In genomic region chr18:2970762-2971659, GRCh38 we compare ENCODE assay signal across 8 cellular contexts. TPM values are rescaled to one million over a fixed set of nuclear protein-coding genes. Genes with fewer than 3 reads are reported as not detected.
DNase-seq lines count a peak whose midpoint lies in the region; ATAC-seq and TF ChIP-seq lines count a peak whose summit lies in the region.

No MANE protein-coding gene starts in this region.

- intact Hi-C loops in CD4-positive, alpha-beta T cell (cut with DNase I, micrococcal nuclease), result loop anchor here in 1 of 2 experiments (2.0 kb wide), 1 partner anchor 14 kb away; no protein-coding TSS in a partner anchor
- intact Hi-C loops in lower leg skin (cut with DNase I; ENCODE audit: low total_unique reads), result no loop called here

- POLR2A ChIA-PET in CD4-positive, alpha-beta T cell (lab: Charles Lee), result interaction anchor here (0.7 to 8.8 kb wide), 17 partner anchors 8 to 334 kb away, joined by 3 to 225 read pairs (median 4); partner anchors contain the start of gene MYL12A

- no peak for TF ChIP-seq POLR2A in lower leg skin (IDR thresholded peaks at IDR 0.05)

- H3K9me2 ChIP-seq in Karpas-422 (replicated peaks; ENCODE audit: insufficient read depth, low read length), result no peaks in the 10 kb centered on the region

- H2AFZ ChIP-seq in Karpas-422 (ENCODE audit: low read length), result no peak overlapping the region; the same call in 1 of the 2 replicates

- H3K4me3 Mint-ChIP-seq in CD4-positive, alpha-beta T cell, result peak overlapping the region; percentile 92
- H3K4me3 Mint-ChIP-seq in activated naive CD8-positive, alpha-beta T cell, result peak overlapping the region; percentile 90

- H3K4me2 ChIP-seq in Karpas-422 (ENCODE audit: low read depth, low read length, poor library complexity, severe bottlenecking), result peak overlapping the region; percentile 24

- H3K4me1 ChIP-seq in Karpas-422 (ENCODE audit: low read length), result peaks cover 51% of the 10 kb centered on the region
- H3K4me1 ChIP-seq in muscle layer of colon (ENCODE audit: insufficient read depth, low read length), result peaks cover 22% of the 10 kb centered on the region

- H3K4me1 Mint-ChIP-seq in CD4-positive, alpha-beta T cell (ENCODE audit: low read depth), result peaks cover 91% of the 10 kb centered on the region
- H3K4me1 Mint-ChIP-seq in activated naive CD8-positive, alpha-beta T cell (ENCODE audit: low read depth), result peaks cover 91% of the 10 kb centered on the region

- no peak for TF ChIP-seq CTCF in CD4-positive, alpha-beta T cell (IDR thresholded peaks at IDR 0.05)
- no peak for TF ChIP-seq CTCF in lower leg skin (IDR thresholded peaks at IDR 0.05)

- H3K79me2 ChIP-seq in Karpas-422 (ENCODE audit: low read length), result 0 out of 2 replicates have a peak, but pooled peaks cover 2% of the 10 kb centered on the region

- 71 to 73% methylated on average over 11 of the region's 11 CpGs for WGBS in lower leg skin, 2 donors

- peak overlapping the region; percentile 81 for H3K27ac ChIP-seq in CD4-positive, alpha-beta T cell (ENCODE audit: low read depth, low read length)
- no peak overlapping the region for H3K27ac ChIP-seq in Karpas-422 (ENCODE audit: low read length)
- peak overlapping the region; percentile 54 for H3K27ac ChIP-seq in muscle layer of colon (ENCODE audit: low read depth, low read length)

- peaks cover 29% of the 10 kb centered on the region for H3K36me3 Mint-ChIP-seq in CD4-positive, alpha-beta T cell (ENCODE audit: low read depth)
- H3K36me3 Mint-ChIP-seq in activated naive CD8-positive, alpha-beta T cell, result peaks cover 14% of the 10 kb centered on the region

- H3K36me3 ChIP-seq in Karpas-422 (ENCODE audit: insufficient read depth, low read length) (no peaks in the 10 kb centered on the region), muscle layer of colon (ENCODE audit: insufficient read depth, low read length) (no peaks in the 10 kb centered on the region)

- ATAC-seq in CD4-positive, alpha-beta T cell (ENCODE audit: poor library complexity), result peak; percentile 60
- no peak for ATAC-seq in HG02642 (IDR thresholded peaks at IDR 0.05; ENCODE audit: poor library complexity, unreplicated experiment)

- DNase-seq in CD4-positive, alpha-beta T cell, result peak in 4 of 10 experiments; percentile 25 to 41 (median 38)
- DNase-seq in Karpas-422, result no peak
- no peak for DNase-seq in lower leg skin (ENCODE audit: low spot score in 2 of 2)
- no peak for DNase-seq in GM19240 (ENCODE audit: insufficient read length, low spot score)
- DNase-seq in NCI-H1092 (lab: John Stamatoyannopoulos, UW), result no peak

- H3K4me3 ChIP-seq in Karpas-422 (ENCODE audit: low read length), result no peak overlapping the region
- H3K4me3 ChIP-seq in muscle layer of colon (ENCODE audit: low read depth in 1 of 2, low read length in 2 of 2), result peak overlapping the region in 1 of 2 donors; percentile 4
- no peak overlapping the region for H3K4me3 ChIP-seq in lower leg skin (ENCODE audit: low read depth, poor library complexity, severe bottlenecking)

- no peaks in the 10 kb centered on the region for H3K27me3 Mint-ChIP-seq in CD4-positive, alpha-beta T cell
- no peaks in the 10 kb centered on the region for H3K27me3 Mint-ChIP-seq in activated naive CD8-positive, alpha-beta T cell

- no peaks in the 10 kb centered on the region for H3K9me3 Mint-ChIP-seq in CD4-positive, alpha-beta T cell
- H3K9me3 Mint-ChIP-seq in activated naive CD8-positive, alpha-beta T cell (ENCODE audit: low read depth), result no peaks in the 10 kb centered on the region

- peak overlapping the region; percentile 96 for H3K27ac Mint-ChIP-seq in CD4-positive, alpha-beta T cell
- H3K27ac Mint-ChIP-seq in activated naive CD8-positive, alpha-beta T cell, result peak overlapping the region; percentile 100

- CTCF ChIA-PET in CD4-positive, alpha-beta T cell (lab: Charles Lee), result interaction anchor here (0.6 to 2.4 kb wide), 14 partner anchors 8 to 275 kb away, joined by 3 to 11 read pairs (median 4); no protein-coding TSS in a partner anchor

- H3K9me3 ChIP-seq in CD4-positive, alpha-beta T cell (ENCODE audit: control insufficient read depth, low read length), result no peaks in the 10 kb centered on the region
- H3K9me3 ChIP-seq in Karpas-422 (ENCODE audit: low read length) (no peaks in the 10 kb centered on the region), muscle layer of colon (ENCODE audit: low read length) (no peaks in the 10 kb centered on the region)

- no peaks in the 10 kb centered on the region for H3K27me3 ChIP-seq in CD4-positive, alpha-beta T cell (ENCODE audit: control insufficient read depth, insufficient read depth, low read length)
- H3K27me3 ChIP-seq in Karpas-422 (ENCODE audit: low read length), result no peaks in the 10 kb centered on the region; the same call in 1 of the 2 replicates
- H3K27me3 ChIP-seq in muscle layer of colon (ENCODE audit: control insufficient read depth in 1 of 2, insufficient read depth in 2 of 2, low read length in 2 of 2), result no peaks in the 10 kb centered on the region

- peaks cover 13% of the 10 kb centered on the region for H4K20me1 ChIP-seq in Karpas-422 (ENCODE audit: insufficient read depth, low read depth, low read length)

- H3K9ac ChIP-seq in Karpas-422 (ENCODE audit: low read length), result no peak overlapping the region
- H3K9ac ChIP-seq in muscle layer of colon (ENCODE audit: low read length), result no peak overlapping the region

RNA-seq across cellular contexts. Expression of gene LPIN2, which starts 41.9 kb away (rescaled TPM):
- total RNA-seq in CD4-positive, alpha-beta T cell, result 10 to 100 TPM; 48.7 to 49.0 TPM
- 8.5 and 13.7 TPM in 2 replicates for total RNA-seq in Karpas-422 (2014; rRNA removed; shearing (Covaris generic); ENCODE audit: low replicate concordance)
- 1 to 10 TPM; 4.2 to 8.6 (median 6.7) TPM for total RNA-seq in lower leg skin
